ENCODE assay signal across 27 cellular contexts in genomic region chr2:47562548-47562947, GRCh38. TPM values are rescaled to one million over a fixed set of nuclear protein-coding genes. Genes with fewer than 3 reads are reported as not detected.
"Had no signal": no experiment of that assay in that cellular context is flagged by ENCODE, and none has a peak within 500 bp of the region (broad histone marks: within the 10 kb centered on the region; RNA-seq: fewer than 3 reads in every experiment).

No MANE protein-coding gene starts in this region.

- H3K4me1 ChIP-seq: gastrocnemius medialis, left lung, lower lobe of right lung had no signal

- H3K36me3 ChIP-seq: esophagus squamous epithelium, gastrocnemius medialis, heart right ventricle, left lung, lower lobe of right lung had no signal

- H3K27ac ChIP-seq: coronary artery, epithelial cell of prostate, esophagus squamous epithelium, gastrocnemius medialis, heart right ventricle, left lung, lower lobe of right lung had no signal

- H3K4me1 Mint-ChIP-seq: naive B cell had no signal

- H3K9me3 Mint-ChIP-seq: mesothelial cell of epicardium, naive B cell had no signal

- ATAC-seq: gastrocnemius medialis, heart right ventricle, left cardiac atrium, left lung, left ventricle myocardium superior, lower lobe of right lung, mucosa of descending colon had no signal

- H3K36me3 Mint-ChIP-seq: mesothelial cell of epicardium had no signal

- DNase-seq: dermis blood vessel endothelial cell; dorsolateral prefrontal cortex; effector CD4-positive, alpha-beta T cell; effector memory CD4-positive, alpha-beta T cell; erythroblast; esophagus squamous epithelium; foreskin fibroblast; foreskin melanocyte; gastrocnemius medialis; glutamatergic neuron; head of caudate nucleus; heart right ventricle; hippocampal formation; left cardiac atrium; left lung; left ventricle myocardium superior; lower lobe of right lung; mesenchymal stem cell; mucosa of descending colon; naive B cell had no signal

- H3K27ac Mint-ChIP-seq: mesothelial cell of epicardium, naive B cell had no signal

- H3K4me3 ChIP-seq: coronary artery, dorsolateral prefrontal cortex, esophagus squamous epithelium, gastrocnemius medialis, heart right ventricle, left lung, lower lobe of right lung, mucosa of descending colon had no signal

- H3K9me3 ChIP-seq: esophagus squamous epithelium, gastrocnemius medialis, heart right ventricle, left lung, lower lobe of right lung, mucosa of descending colon had no signal

- H3K4me3 Mint-ChIP-seq: mesothelial cell of epicardium, naive B cell had no signal

RNA-seq across cellular contexts. Expression of gene KCNK12, which starts 8.2 kb away (rescaled TPM):
- total RNA-seq: esophagus mucosa, gastrocnemius medialis, left cardiac atrium, left lung, lower lobe of right lung, lung microvascular endothelial cell, mesenteric fat pad, myocyte had no signal
